18 cellular contexts compared by ENCODE assay signal in genomic region chr17:83069931-83070374, GRCh38. TPM values are rescaled to one million over a fixed set of nuclear protein-coding genes. Genes with fewer than 3 reads are reported as not detected.
DNase-seq lines count a peak whose midpoint lies in the region; ATAC-seq, FAIRE-seq and TF ChIP-seq lines count a peak whose summit lies in the region.
"Had no signal": no experiment of that assay in that cellular context is flagged by ENCODE, and none has a peak within 500 bp of the region (broad histone marks: within the 10 kb centered on the region; RNA-seq: fewer than 3 reads in every experiment).

No MANE protein-coding gene starts in this region.

- CTCF ChIA-PET in A549 (lab: Yijun Ruan, JAX) (interaction anchor here (0.6 kb wide), 1 partner anchor 271 kb away, joined by 3 read pairs; no protein-coding TSS in a partner anchor), Caco-2 (lab: Charles Lee) (no interaction called here)

- peak overlapping the region; percentile 57 for H3K27ac Mint-ChIP-seq in Caco-2 (ENCODE audit: unreplicated experiment)
- no peak overlapping the region for H3K27ac Mint-ChIP-seq in endodermal cell
- peak overlapping the region; percentile 33 for H3K27ac Mint-ChIP-seq in neural progenitor cell

- TF ChIP-seq POLR2A in A549 (IDR thresholded peaks at IDR 0.05; ENCODE audit: low read length) (no peak), GM18505 (IDR thresholded peaks at IDR 0.05; ENCODE audit: borderline replicate concordance, extremely low read depth, insufficient read depth, insufficient read length) (no peak)

- peaks cover 7% of the 10 kb centered on the region for H3F3A ChIP-seq in neural progenitor cell (ENCODE audit: low read depth)

- H3K27me3 ChIP-seq in Caco-2 (replicated peaks; ENCODE audit: control insufficient read depth, insufficient read depth, low read length) (no peaks in the 10 kb centered on the region), endodermal cell (ENCODE audit: control insufficient read depth, insufficient read depth, low read length, poor library complexity, severe bottlenecking) (no peaks in the 10 kb centered on the region), neural progenitor cell (no peaks in the 10 kb centered on the region)
- H3K27me3 ChIP-seq: BE2C had no signal

- H3K9me3 ChIP-seq in A549 (no peaks in the 10 kb centered on the region), Caco-2 (no peaks in the 10 kb centered on the region), endodermal cell (ENCODE audit: control insufficient read depth, low read length) (no peaks in the 10 kb centered on the region), neural progenitor cell (ENCODE audit: low read depth) (no peaks in the 10 kb centered on the region)
- H3K9me3 ChIP-seq: BE2C had no signal

- no peak overlapping the region for H3K9ac ChIP-seq in endodermal cell (ENCODE audit: extremely low read depth, low read length, poor library complexity, severe bottlenecking)
- H3K9ac ChIP-seq in neural progenitor cell = no peak overlapping the region

- 82% methylated on average over 21 of the region's 24 CpGs for WGBS in A549 (ENCODE audit: missing lambda C conversion rate)
- 76 to 82% methylated on average over 18 to 24 of the region's 24 CpGs for WGBS in endodermal cell (ENCODE audit: insufficient coverage in 1 of 2, insufficient read length in 1 of 2), 2 experiments

- DNase-seq in A549 (ENCODE audit: low read depth in 1 of 2, low spot score in 1 of 2) (no peak), Caco-2 (no peak), endodermal cell (no peak), neural progenitor cell (ENCODE audit: low spot score) (peak; percentile 31), mesenteric fat pad (ENCODE audit: low spot score) (no peak), COLO668 (lab: John Stamatoyannopoulos, UW; ENCODE audit: unreplicated experiment) (no peak)
- DNase-seq in effector CD4-positive, alpha-beta T cell = no peak
- DNase-seq: BE2C; CD8-positive, alpha-beta memory T cell; DMS 273 treated with DMSO at 0.1 percent for 48 hours; KG1; NCI-H1092 treated with DMSO at 0.1 percent for 48 hours; NCI-H1694 treated with DMSO at 0.1 percent for 48 hours; NCI-H345; SHP77 treated with DMSO at 0.1 percent for 48 hours had no signal

- H3K79me2 ChIP-seq in neural progenitor cell (ENCODE audit: low read depth) = no peaks in the 10 kb centered on the region

- H3K4me1 Mint-ChIP-seq in Caco-2 (ENCODE audit: low read depth, unreplicated experiment) = no peaks in the 10 kb centered on the region
- H3K4me1 Mint-ChIP-seq in endodermal cell = no peaks in the 10 kb centered on the region
- H3K4me1 Mint-ChIP-seq in neural progenitor cell = peaks cover 29% of the 10 kb centered on the region

- POLR2A ChIA-PET in A549 (lab: Yijun Ruan, JAX) (interaction anchor here (0.9 kb wide), 1 partner anchor 9 kb away, joined by 3 read pairs; the partner anchor contains the start of gene METRNL), Caco-2 (lab: Charles Lee) (no interaction called here)

- ATAC-seq in A549 (peak; percentile 4 to 19; a peak in 3 of 6 replicates), GM18505 (IDR thresholded peaks at IDR 0.05; ENCODE audit: unreplicated experiment) (no peak)

- peaks cover 9% of the 10 kb centered on the region; the same call in 2 of the 3 replicates for H3K4me1 ChIP-seq in A549
- H3K4me1 ChIP-seq in Caco-2 = peaks cover 10% of the 10 kb centered on the region
- no peaks in the 10 kb centered on the region for H3K4me1 ChIP-seq in endodermal cell (ENCODE audit: control insufficient read depth, insufficient read depth, low read length)
- H3K4me1 ChIP-seq in neural progenitor cell = no peaks in the 10 kb centered on the region
- H3K4me1 ChIP-seq: BE2C had no signal

- no peak for TF ChIP-seq CTCF in A549 (IDR thresholded peaks at IDR 0.05)
- no peak for TF ChIP-seq CTCF in Caco-2 (IDR thresholded peaks at IDR 0.05; ENCODE audit: insufficient read depth in 1 of 2, low read depth in 1 of 2, low read length in 1 of 2, severe bottlenecking in 1 of 2, unreplicated experiment in 1 of 2)
- no peak for TF ChIP-seq CTCF in endodermal cell (conservative IDR thresholded peaks at IDR 0.05)
- no peak for TF ChIP-seq CTCF in neural progenitor cell (IDR thresholded peaks at IDR 0.05)

- H3K27ac ChIP-seq in A549 = no peak overlapping the region
- H3K27ac ChIP-seq in endodermal cell (ENCODE audit: low read depth, low read length) = peak overlapping the region; percentile 32
- H3K27ac ChIP-seq in neural progenitor cell = no peak overlapping the region
- H3K27ac ChIP-seq: HL-60 had no signal

- intact Hi-C loops in Caco-2 (cut with micrococcal nuclease; ENCODE audit: unreplicated experiment) = no loop called here

- H3K4me3 ChIP-seq in A549 (no peak overlapping the region), Caco-2 (ENCODE audit: low read depth, low read length) (no peak overlapping the region), endodermal cell (ENCODE audit: low read length) (no peak overlapping the region), neural progenitor cell (no peak overlapping the region)

- no peaks in the 10 kb centered on the region for H4K20me1 ChIP-seq in neural progenitor cell (ENCODE audit: low read depth)

- no TSS peak for BruUV-seq in Caco-2 (replicated peaks; lab: Mats Ljungman, UMichigan)

- no peak for FAIRE-seq in A549 (lab: Jason Lieb, UNC)
- FAIRE-seq: H54 had no signal

- no peak for TF ChIP-seq RAD21 in A549 (conservative IDR thresholded peaks at IDR 0.05 in 1 of 2, IDR thresholded peaks at IDR 0.05 in 1 of 2)

- H3K9me3 Mint-ChIP-seq in Caco-2 (ENCODE audit: unreplicated experiment) (no peaks in the 10 kb centered on the region), endodermal cell (no peaks in the 10 kb centered on the region), neural progenitor cell (no peaks in the 10 kb centered on the region)
- H3K9me3 Mint-ChIP-seq: CD8-positive, alpha-beta memory T cell had no signal

- no peak for TF ChIP-seq EP300 in A549 (IDR thresholded peaks at IDR 0.05)

- H3K27me3 Mint-ChIP-seq in Caco-2 (ENCODE audit: insufficient read depth, unreplicated experiment) = peaks cover 3% of the 10 kb centered on the region
- H3K27me3 Mint-ChIP-seq in endodermal cell (ENCODE audit: insufficient read depth) = no peaks in the 10 kb centered on the region
- peaks cover 13% of the 10 kb centered on the region for H3K27me3 Mint-ChIP-seq in neural progenitor cell (ENCODE audit: insufficient read depth, low read depth)
- H3K27me3 Mint-ChIP-seq: CD8-positive, alpha-beta memory T cell had no signal

- no peak overlapping the region for H2AFZ ChIP-seq in neural progenitor cell (replicated peaks)

- H3K36me3 Mint-ChIP-seq in Caco-2 (ENCODE audit: insufficient read depth, unreplicated experiment) = no peaks in the 10 kb centered on the region
- H3K36me3 Mint-ChIP-seq in endodermal cell (ENCODE audit: low read depth) = no peaks in the 10 kb centered on the region
- H3K36me3 Mint-ChIP-seq in neural progenitor cell = no peaks in the 10 kb centered on the region
- H3K36me3 Mint-ChIP-seq: CD8-positive, alpha-beta memory T cell had no signal

- H3K4me2 ChIP-seq in A549 = no peak overlapping the region
- no peak overlapping the region for H3K4me2 ChIP-seq in neural progenitor cell

- H3K4me3 Mint-ChIP-seq in Caco-2 (ENCODE audit: unreplicated experiment) (no peak overlapping the region), endodermal cell (no peak overlapping the region), neural progenitor cell (no peak overlapping the region)

- H3K36me3 ChIP-seq in Caco-2 (ENCODE audit: control insufficient read depth, insufficient read depth, low read length) (no peaks in the 10 kb centered on the region), endodermal cell (ENCODE audit: control insufficient read depth, insufficient read depth, low read length) (no peaks in the 10 kb centered on the region), neural progenitor cell (no peaks in the 10 kb centered on the region)
- H3K36me3 ChIP-seq: BE2C had no signal

TF ChIP-seq in A549, 52 proteins besides CTCF, POLR2A, EP300 and RAD21:
- TF ChIP-seq RCOR1 (IDR thresholded peaks at IDR 0.05; ENCODE audit: low read depth, low read length) = no peak
- TF ChIP-seq SMC3 (IDR thresholded peaks at IDR 0.05) = no peak
- no peak for TF ChIP-seq FOXS1 (CRISPR knock-in tag; IDR thresholded peaks at IDR 0.05)
- TF ChIP-seq ZC3H11A (IDR thresholded peaks at IDR 0.05) = no peak
- TF ChIP-seq CBX2 (IDR thresholded peaks at IDR 0.05; ENCODE audit: borderline replicate concordance, low read depth) = no peak
- TF ChIP-seq ZSCAN20 (CRISPR knock-in tag; IDR thresholded peaks at IDR 0.05) = no peak
- TF ChIP-seq HOXB5 (CRISPR knock-in tag; IDR thresholded peaks at IDR 0.05) = no peak
- no peak for TF ChIP-seq RARB (CRISPR knock-in tag; IDR thresholded peaks at IDR 0.05)
- TF ChIP-seq KDM5A (IDR thresholded peaks at IDR 0.05) = no peak
- TF ChIP-seq HEYL (CRISPR knock-in tag; IDR thresholded peaks at IDR 0.05) = no peak
- TF ChIP-seq HES2 (IDR thresholded peaks at IDR 0.05) = no peak
TF ChIP-seq in A549: peak in this region for 0.

RNA-seq across cellular contexts. Expression of gene METRNL, which starts 9.5 kb away (rescaled TPM):
- polyA plus RNA-seq in A549 (2011; rRNA removed) (1.4 and 1.7 TPM in 2 replicates), A549 (2017; fragmentation: RNase III; extraction: RNeasy Plus Mini Kit Qiagen cat#74134 plus additional on column Dnase treatment) (6.4 to 9.2 TPM (median 8.7 TPM) in 3 replicates)
- polyA plus RNA-seq in A549 (2012; cell fraction: cytosol; rRNA removed) = 14.5 and 17.2 TPM in 2 replicates
- polyA plus RNA-seq in A549 (2012; cell fraction: nucleus; rRNA removed) = 16.1 and 23.0 TPM in 2 replicates
- 0.58 and 1.9 TPM in 2 replicates for polyA minus RNA-seq in A549 (2011; rRNA and poly(A)+ RNA removed)
- total RNA-seq in Caco-2 (2022) (33.8 and 40.9 TPM in 2 replicates), endodermal cell (10 to 100 TPM in 1 of 2 donors, 1 to 10 TPM in 1; 7.3 to 10.3 TPM), neural progenitor cell (ENCODE audit: low replicate concordance) (3.6 and 12.9 TPM in 2 replicates), mesenteric fat pad (151 TPM)
- polyA plus RNA-seq in endodermal cell (2013, experiment 1 of 2) = 17.8 TPM
- 16.6 TPM for polyA plus RNA-seq in endodermal cell (2013, experiment 2 of 2)
